Comparison of ENCODE assay signal across 31 cellular contexts in the genomic region with DNA sequence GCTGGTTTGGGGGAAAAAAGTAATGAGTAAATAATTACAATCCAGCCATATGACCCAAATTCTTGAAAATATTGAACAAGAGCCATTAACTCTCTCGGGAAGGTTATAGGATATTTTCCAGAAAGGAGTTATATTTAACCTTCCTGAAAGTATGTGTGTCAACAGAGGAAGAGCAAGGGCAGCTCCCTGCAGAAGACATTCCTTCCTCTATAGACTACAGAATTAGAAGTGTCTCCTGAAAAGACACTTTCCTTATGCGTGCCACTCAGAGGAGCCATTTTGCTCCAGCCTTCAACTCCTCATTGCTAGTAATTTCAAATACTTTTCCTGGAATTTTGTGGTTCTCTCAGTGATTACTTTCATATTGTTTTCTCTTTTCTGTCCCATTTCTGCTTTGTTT.
A peak's percentile ranks its signal among the peaks of the same experiment; 100 is the strongest.
DNase-seq lines count a peak whose midpoint lies in the region; ATAC-seq and TF ChIP-seq lines count a peak whose summit lies in the region.
"Had no signal": no experiment of that assay in that cellular context is flagged by ENCODE, and none has a peak within 500 bp of the region (broad histone marks: within the 10 kb centered on the region; RNA-seq: fewer than 3 reads in every experiment).

No MANE protein-coding gene starts in this region.

- ATAC-seq in gastrocnemius medialis = no peak
- no peak for ATAC-seq in sciatic nerve
- ATAC-seq in GM21447 (IDR thresholded peaks at IDR 0.05; ENCODE audit: unreplicated experiment) = no peak
- ATAC-seq: CD8-positive, alpha-beta T cell; GM12878; Panc1 had no signal

- no peaks in the 10 kb centered on the region for H3K27me3 ChIP-seq in PC-9 (ENCODE audit: insufficient read depth, low read depth)
- H3K27me3 ChIP-seq in gastrocnemius medialis = no peaks in the 10 kb centered on the region

- TF ChIP-seq CTCF in PC-9 (conservative IDR thresholded peaks at IDR 0.05) (no peak), coronary artery (IDR thresholded peaks at IDR 0.05) (no peak), mesothelial cell of epicardium (IDR thresholded peaks at IDR 0.05; ENCODE audit: unreplicated experiment) (no peak), gastrocnemius medialis (IDR thresholded peaks at IDR 0.05 in 4 of 5, conservative IDR thresholded peaks at IDR 0.05 in 1 of 5) (no peak)

- H3K36me3 Mint-ChIP-seq in mesothelial cell of epicardium = peaks cover 17% of the 10 kb centered on the region
- no peaks in the 10 kb centered on the region for H3K36me3 Mint-ChIP-seq in activated T-helper 2 cell treated with anti-CD3 and anti-CD28 coated beads, Interferon-gamma antibody, Interleukin-2, Interleukin-4, amounts not matched to agents 10 μg/mL and 5 μg/mL and 100 μg/mL, durations not matched to agents 14 hours and 24 hours and 36 hours (ENCODE audit: low read depth)
- H3K36me3 Mint-ChIP-seq: CD8-positive, alpha-beta T cell; IgD-negative memory B cell had no signal

- H3K9me3 Mint-ChIP-seq in mesothelial cell of epicardium = no peaks in the 10 kb centered on the region
- H3K9me3 Mint-ChIP-seq in activated T-helper 2 cell treated with anti-CD3 and anti-CD28 coated beads, Interferon-gamma antibody, Interleukin-2, Interleukin-4, amounts not matched to agents 10 μg/mL and 5 μg/mL and 100 μg/mL, durations not matched to agents 14 hours and 24 hours and 36 hours = no peaks in the 10 kb centered on the region
- H3K9me3 Mint-ChIP-seq: CD8-positive, alpha-beta T cell; IgD-negative memory B cell had no signal

- no TSS peak for BruUV-seq in PC-9 (replicated peaks; lab: Mats Ljungman, UMichigan)

- H3K9me3 ChIP-seq in PC-9 (ENCODE audit: insufficient read depth, low read depth) = no peaks in the 10 kb centered on the region
- no peaks in the 10 kb centered on the region for H3K9me3 ChIP-seq in gastrocnemius medialis

- H3K27me3 Mint-ChIP-seq in mesothelial cell of epicardium (ENCODE audit: low read depth) = no peaks in the 10 kb centered on the region
- no peaks in the 10 kb centered on the region for H3K27me3 Mint-ChIP-seq in activated T-helper 2 cell treated with anti-CD3 and anti-CD28 coated beads, Interferon-gamma antibody, Interleukin-2, Interleukin-4, amounts not matched to agents 10 μg/mL and 5 μg/mL and 100 μg/mL, durations not matched to agents 14 hours and 24 hours and 36 hours (ENCODE audit: low read depth)
- H3K27me3 Mint-ChIP-seq: IgD-negative memory B cell had no signal

- no peak overlapping the region for H3K4me2 ChIP-seq in PC-9
- H3K4me2 ChIP-seq: KMS-11 had no signal

- no peak overlapping the region for H3K4me3 Mint-ChIP-seq in mesothelial cell of epicardium
- H3K4me3 Mint-ChIP-seq in activated T-helper 2 cell treated with anti-CD3 and anti-CD28 coated beads, Interferon-gamma antibody, Interleukin-2, Interleukin-4, amounts not matched to agents 10 μg/mL and 5 μg/mL and 100 μg/mL, durations not matched to agents 14 hours and 24 hours and 36 hours (ENCODE audit: low read depth) = no peak overlapping the region
- H3K4me3 Mint-ChIP-seq: CD8-positive, alpha-beta T cell; IgD-negative memory B cell had no signal

- DNase-seq in PC-9 = no peak
- DNase-seq in coronary artery (ENCODE audit: low spot score) = no peak
- no peak for DNase-seq in mesothelial cell of epicardium (ENCODE audit: low spot score in 2 of 2, unreplicated experiment in 2 of 2)
- DNase-seq in gastrocnemius medialis = no peak
- DNase-seq in sciatic nerve (ENCODE audit: low spot score) = no peak
- DNase-seq in mesenteric fat pad (ENCODE audit: low spot score) = no peak
- DNase-seq in activated T-helper 2 cell treated with anti-CD3 and anti-CD28 coated beads, Interferon-gamma antibody, Interleukin-2, Interleukin-4, amounts not matched to agents 10 μg/mL and 5 μg/mL and 100 μg/mL, durations not matched to agents 14 hours and 24 hours and 36 hours (ENCODE audit: low spot score) = no peak
- DNase-seq: AML-193; CD8-positive, alpha-beta T cell; DMS 273 treated with DMSO at 0.1 percent for 48 hours; DMS79; EL; GDM1; HCEC 1CT; MM.1S; NCI-H1048; NCI-H1417; NCI-H1694; NCI-H2029 treated with DMSO at 0.1 percent for 48 hours; NCI-H2227 treated with DMSO at 0.1 percent for 48 hours; NCI-H526 treated with DMSO at 0.1 percent for 48 hours; SIG-M5 had no signal

- peaks cover 26% of the 10 kb centered on the region for H3K4me1 Mint-ChIP-seq in mesothelial cell of epicardium
- H3K4me1 Mint-ChIP-seq in activated T-helper 2 cell treated with anti-CD3 and anti-CD28 coated beads, Interferon-gamma antibody, Interleukin-2, Interleukin-4, amounts not matched to agents 10 μg/mL and 5 μg/mL and 100 μg/mL, durations not matched to agents 14 hours and 24 hours and 36 hours (ENCODE audit: low read depth) = no peaks in the 10 kb centered on the region
- H3K4me1 Mint-ChIP-seq: IgD-negative memory B cell had no signal

- no peak for TF ChIP-seq POLR2A in gastrocnemius medialis (IDR thresholded peaks at IDR 0.05)

- 0 out of 2 replicates have a peak overlapping the region, but pooled peaks have one; percentile 2 for H2AFZ ChIP-seq in PC-9

- intact Hi-C loops in PC-9 (cut with micrococcal nuclease; ENCODE audit: unreplicated experiment) (no loop called here), gastrocnemius medialis (cut with DNase I; ENCODE audit: low total_unique reads) (no loop called here), sciatic nerve (cut with DNase I) (no loop called here)
- intact Hi-C loops in activated T-helper 2 cell treated with anti-CD3 and anti-CD28 coated beads, Interferon-gamma antibody, Interleukin-2, Interleukin-4, amounts not matched to agents 10 μg/mL and 5 μg/mL and 100 μg/mL, durations not matched to agents 14 hours and 24 hours and 36 hours (cut with micrococcal nuclease) = no loop called here

- H4K20me1 ChIP-seq in PC-9 (ENCODE audit: insufficient read depth) = no peaks in the 10 kb centered on the region

- H3K79me2 ChIP-seq in PC-9 (ENCODE audit: low read depth) = no peaks in the 10 kb centered on the region

- H3K4me1 ChIP-seq in PC-9 (replicated peaks; ENCODE audit: insufficient read depth) (no peaks in the 10 kb centered on the region), gastrocnemius medialis (peaks cover 32 to 36% of the 10 kb centered on the region in 2 donors)

- POLR2A ChIA-PET in PC-9 (lab: Charles Lee; ENCODE audit: unreplicated experiment) = no interaction called here

- H3K27ac ChIP-seq in PC-9 (no peak overlapping the region), coronary artery (peak overlapping the region; percentile 12 to 20), gastrocnemius medialis (peak overlapping the region in 3 of 4 donors; percentile 26 to 73 (median 65))
- H3K27ac ChIP-seq: C4-2B, HL-60, KMS-11, RWPE1, SK-N-MC had no signal

- no peaks in the 10 kb centered on the region for H3K9me2 ChIP-seq in PC-9 (ENCODE audit: insufficient read depth)

- H3K4me3 ChIP-seq in PC-9 = no peak overlapping the region
- H3K4me3 ChIP-seq in coronary artery = no peak overlapping the region
- H3K4me3 ChIP-seq in gastrocnemius medialis = no peak overlapping the region
- H3K4me3 ChIP-seq: GM12878, SK-N-MC had no signal

- H3F3A ChIP-seq in PC-9 (ENCODE audit: insufficient read depth, low read depth) = no peaks in the 10 kb centered on the region

- in situ Hi-C loops in gastrocnemius medialis (cut with MboI; ENCODE audit: low sequenced_read_pairs in 4 of 4) = no loop called here

- no peaks in the 10 kb centered on the region for H3K36me3 ChIP-seq in PC-9 (ENCODE audit: low read depth)
- H3K36me3 ChIP-seq in gastrocnemius medialis = no peaks in the 10 kb centered on the region

- CTCF ChIA-PET in PC-9 (lab: Charles Lee) = no interaction called here

- H3K27ac Mint-ChIP-seq in mesothelial cell of epicardium = peak overlapping the region; percentile 70
- no peak overlapping the region for H3K27ac Mint-ChIP-seq in activated T-helper 2 cell treated with anti-CD3 and anti-CD28 coated beads, Interferon-gamma antibody, Interleukin-2, Interleukin-4, amounts not matched to agents 10 μg/mL and 5 μg/mL and 100 μg/mL, durations not matched to agents 14 hours and 24 hours and 36 hours
- H3K27ac Mint-ChIP-seq: CD8-positive, alpha-beta T cell; IgD-negative memory B cell had no signal
